In the genomic region with DNA sequence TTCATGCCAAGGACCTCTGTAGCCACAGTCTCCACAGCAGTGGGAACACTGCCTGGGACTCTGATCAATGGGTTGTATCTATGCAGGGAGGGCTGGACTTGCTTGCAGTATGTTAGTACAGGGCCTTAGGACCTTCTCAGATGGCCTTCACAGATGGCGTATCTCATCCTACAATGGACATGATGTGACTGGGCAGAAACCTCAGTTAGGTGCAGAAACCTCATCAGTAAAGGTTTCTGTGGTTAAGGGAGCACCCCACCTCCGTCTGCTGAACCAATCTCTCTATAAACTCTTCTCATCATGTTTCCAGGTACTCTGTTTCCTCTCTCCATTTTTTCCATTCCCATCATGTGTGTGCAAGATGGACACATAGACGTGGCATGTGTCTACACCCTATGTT, we compare ENCODE assay signal across 39 cellular contexts.
"Had no signal": no experiment of that assay in that cellular context is flagged by ENCODE, and none has a peak within 500 bp of the region (broad histone marks: within the 10 kb centered on the region; RNA-seq: fewer than 3 reads in every experiment).

No MANE protein-coding gene starts in this region.

- H3K27me3 ChIP-seq: ascending aorta, body of pancreas, brain microvascular endothelial cell, breast epithelium, cardiac muscle cell had no signal

- H3K36me3 ChIP-seq: adrenal gland, ascending aorta, brain microvascular endothelial cell, breast epithelium, cardiac muscle cell had no signal

- DNase-seq: activated effector memory CD4-positive, alpha-beta T cell treated with anti-CD3 and anti-CD28 coated beads, Interleukin-2, amount 50 U/mL, for 16 hours; activated effector memory CD4-positive, alpha-beta T cell treated with Interleukin-2 at 50 U/mL for 16 hours; activated gamma-delta T cell; activated gamma-delta T cell treated with Interleukin-2 at 50 U/mL for 16 hours; activated naive CD4-positive, alpha-beta T cell; activated naive CD4-positive, alpha-beta T cell treated with anti-CD3 and anti-CD28 coated beads for 36 hours; activated naive CD4-positive, alpha-beta T cell treated with anti-CD3 and anti-CD28 coated beads, Interleukin-2, amount 10 ng/mL, durations not matched to agents 7 days and 5 days; activated naive CD4-positive, alpha-beta T cell treated with anti-CD3 and anti-CD28 coated beads, Interleukin-2, amount 50 U/mL, for 16 hours; activated naive CD4-positive, alpha-beta T cell treated with Interleukin-2 at 50 U/mL for 16 hours; activated naive CD8-positive, alpha-beta T cell treated with anti-CD3 and anti-CD28 coated beads for 36 hours; activated naive CD8-positive, alpha-beta T cell treated with anti-CD3 and anti-CD28 coated beads, Interleukin-2, amount 10 ng/mL, durations not matched to agents 7 days and 5 days; activated naive CD8-positive, alpha-beta T cell treated with anti-CD3 and anti-CD28 coated beads, Interleukin-2, amount 50 U/mL, for 24 hours; activated T-cell treated with anti-CD3 and anti-CD28 coated beads, Interleukin-2, amount 50 U/mL, for 1 hour; activated T-cell treated with anti-CD3 and anti-CD28 coated beads, Interleukin-2, amount 50 U/mL, for 24 hours; activated T-cell treated with anti-CD3 and anti-CD28 coated beads, Interleukin-2, amount 50 U/mL, for 4 hours; activated T-cell treated with anti-CD3 and anti-CD28 coated beads, Interleukin-2, amount 50 U/mL, for 48 hours; activated T-cell treated with anti-CD3 and anti-CD28 coated beads, Interleukin-2, amount 50 U/mL, for 72 hours; adrenal gland; amniotic stem cell; amygdala; anterior cingulate cortex; aorta; body of pancreas; brain microvascular endothelial cell; caudate nucleus; central memory CD4-positive, alpha-beta T cell; cerebellar nuclear complex had no signal

- H3K4me1 Mint-ChIP-seq: activated naive CD4-positive, alpha-beta T cell treated with anti-CD3 and anti-CD28 coated beads, Interleukin-2, amount 10 ng/mL, durations not matched to agents 7 days and 5 days; activated naive CD4-positive, alpha-beta T cell treated with anti-CD3 and anti-CD28 coated beads, Interleukin-2, amount 50 U/mL, for 24 hours; activated naive CD8-positive, alpha-beta T cell treated with anti-CD3 and anti-CD28 coated beads for 36 hours; activated naive CD8-positive, alpha-beta T cell treated with anti-CD3 and anti-CD28 coated beads, Interleukin-2, amount 10 ng/mL, durations not matched to agents 7 days and 5 days; activated naive CD8-positive, alpha-beta T cell treated with anti-CD3 and anti-CD28 coated beads, Interleukin-2, amount 50 U/mL, for 24 hours; activated T-helper 17 cell treated with anti-CD3 and anti-CD28 coated beads, Interleukin-2, amount 50 U/mL, for 72 hours; brain had no signal

- H3K36me3 Mint-ChIP-seq: activated naive CD4-positive, alpha-beta T cell treated with anti-CD3 and anti-CD28 coated beads, Interleukin-2, amount 10 ng/mL, durations not matched to agents 7 days and 5 days; activated naive CD4-positive, alpha-beta T cell treated with anti-CD3 and anti-CD28 coated beads, Interleukin-2, amount 50 U/mL, for 24 hours; activated naive CD8-positive, alpha-beta T cell; activated naive CD8-positive, alpha-beta T cell treated with anti-CD3 and anti-CD28 coated beads for 36 hours; activated naive CD8-positive, alpha-beta T cell treated with anti-CD3 and anti-CD28 coated beads, Interleukin-2, amount 10 ng/mL, durations not matched to agents 7 days and 5 days; brain had no signal

- H3K9me3 ChIP-seq: adrenal gland, ascending aorta had no signal

- H3K4me1 ChIP-seq: adrenal gland, ascending aorta, body of pancreas, breast epithelium had no signal

- H3K4me3 Mint-ChIP-seq: activated naive CD4-positive, alpha-beta T cell treated with anti-CD3 and anti-CD28 coated beads for 36 hours; activated naive CD4-positive, alpha-beta T cell treated with anti-CD3 and anti-CD28 coated beads, Interleukin-2, amount 10 ng/mL, durations not matched to agents 7 days and 5 days; activated naive CD4-positive, alpha-beta T cell treated with anti-CD3 and anti-CD28 coated beads, Interleukin-2, amount 50 U/mL, for 24 hours; activated naive CD8-positive, alpha-beta T cell; activated naive CD8-positive, alpha-beta T cell treated with anti-CD3 and anti-CD28 coated beads for 36 hours; activated naive CD8-positive, alpha-beta T cell treated with anti-CD3 and anti-CD28 coated beads, Interleukin-2, amount 10 ng/mL, durations not matched to agents 7 days and 5 days; activated naive CD8-positive, alpha-beta T cell treated with anti-CD3 and anti-CD28 coated beads, Interleukin-2, amount 50 U/mL, for 24 hours; activated T-cell treated with anti-CD3 and anti-CD28 coated beads, Interleukin-2, amount 50 U/mL, for 24 hours; activated T-cell treated with anti-CD3 and anti-CD28 coated beads, Interleukin-2, amount 50 U/mL, for 4 hours; activated T-cell treated with anti-CD3 and anti-CD28 coated beads, Interleukin-2, amount 50 U/mL, for 72 hours; activated T-helper 1 cell treated with anti-CD3 and anti-CD28 coated beads, Interleukin-12 subunit alpha, Interleukin-12 subunit beta, Interleukin-2, Interleukin-4 antibody, amounts not matched to agents 30 ng/mL and 10 ng/mL and 1 ng/mL, durations not matched to agents 14 hours and 24 hours and 36 hours; activated T-helper 17 cell treated with anti-CD3 and anti-CD28 coated beads, Interleukin-2, amount 50 U/mL, for 72 hours; brain; central memory CD8-positive, alpha-beta T cell had no signal

- H3K4me3 ChIP-seq: adrenal gland, ascending aorta, body of pancreas, breast epithelium, cardiac muscle cell had no signal

- FAIRE-seq: astrocyte had no signal

- H3K9me3 Mint-ChIP-seq: activated naive CD4-positive, alpha-beta T cell treated with anti-CD3 and anti-CD28 coated beads, Interleukin-2, amount 10 ng/mL, durations not matched to agents 7 days and 5 days; activated naive CD8-positive, alpha-beta T cell treated with anti-CD3 and anti-CD28 coated beads for 36 hours; activated T-helper 17 cell treated with anti-CD3 and anti-CD28 coated beads, Interleukin-2, amount 50 U/mL, for 72 hours; activated T-helper 2 cell treated with anti-CD3 and anti-CD28 coated beads, Interferon-gamma antibody, Interleukin-2, Interleukin-4, amounts not matched to agents 10 μg/mL and 5 μg/mL and 100 μg/mL, durations not matched to agents 14 hours and 24 hours and 36 hours; central memory CD8-positive, alpha-beta T cell had no signal

- H3K27ac ChIP-seq: adrenal gland, ascending aorta, body of pancreas, brain microvascular endothelial cell, breast epithelium, cardiac muscle cell had no signal

- ATAC-seq: activated naive CD4-positive, alpha-beta T cell treated with anti-CD3 and anti-CD28 coated beads, Interleukin-2, amount 50 U/mL, for 72 hours; activated naive CD8-positive, alpha-beta T cell treated with anti-CD3 and anti-CD28 coated beads, Interleukin-2, amount 50 U/mL, for 24 hours; activated T-cell treated with anti-CD3 and anti-CD28 coated beads, Interleukin-2, amount 50 U/mL, for 4 hours; activated T-cell treated with anti-CD3 and anti-CD28 coated beads, Interleukin-2, amount 50 U/mL, for 72 hours; activated T-helper 17 cell treated with anti-CD3 and anti-CD28 coated beads, Interleukin-2, amount 50 U/mL, for 72 hours; body of pancreas had no signal

- H3K27ac Mint-ChIP-seq: activated naive CD4-positive, alpha-beta T cell treated with anti-CD3 and anti-CD28 coated beads for 36 hours; activated naive CD4-positive, alpha-beta T cell treated with anti-CD3 and anti-CD28 coated beads, Interleukin-2, amount 10 ng/mL, durations not matched to agents 7 days and 5 days; activated naive CD4-positive, alpha-beta T cell treated with anti-CD3 and anti-CD28 coated beads, Interleukin-2, amount 50 U/mL, for 24 hours; activated naive CD4-positive, alpha-beta T cell treated with anti-CD3 and anti-CD28 coated beads, Interleukin-2, amount 50 U/mL, for 72 hours; activated naive CD8-positive, alpha-beta T cell; activated naive CD8-positive, alpha-beta T cell treated with anti-CD3 and anti-CD28 coated beads for 36 hours; activated naive CD8-positive, alpha-beta T cell treated with anti-CD3 and anti-CD28 coated beads, Interleukin-2, amount 10 ng/mL, durations not matched to agents 7 days and 5 days; activated naive CD8-positive, alpha-beta T cell treated with anti-CD3 and anti-CD28 coated beads, Interleukin-2, amount 50 U/mL, for 24 hours; activated T-cell treated with anti-CD3 and anti-CD28 coated beads, Interleukin-2, amount 50 U/mL, for 24 hours; activated T-cell treated with anti-CD3 and anti-CD28 coated beads, Interleukin-2, amount 50 U/mL, for 72 hours; activated T-helper 1 cell treated with anti-CD3 and anti-CD28 coated beads, Interleukin-12 subunit alpha, Interleukin-12 subunit beta, Interleukin-2, Interleukin-4 antibody, amounts not matched to agents 30 ng/mL and 10 ng/mL and 1 ng/mL, durations not matched to agents 14 hours and 24 hours and 36 hours; activated T-helper 17 cell treated with anti-CD3 and anti-CD28 coated beads, Interleukin-2, amount 50 U/mL, for 72 hours; activated T-helper 2 cell treated with anti-CD3 and anti-CD28 coated beads, Interferon-gamma antibody, Interleukin-2, Interleukin-4, amounts not matched to agents 10 μg/mL and 5 μg/mL and 100 μg/mL, durations not matched to agents 14 hours and 24 hours and 36 hours; brain had no signal
